ENCODE assay signal across 17 cellular contexts in genomic region chr1:167425482-167425881, GRCh38.
A peak's percentile ranks its signal among the peaks of the same experiment; 100 is the strongest.
DNase-seq lines count a peak whose midpoint lies in the region; ATAC-seq and TF ChIP-seq lines count a peak whose summit lies in the region.
"Had no signal": no experiment of that assay in that cellular context is flagged by ENCODE, and none has a peak within 500 bp of the region (broad histone marks: within the 10 kb centered on the region; RNA-seq: fewer than 3 reads in every experiment).

No MANE protein-coding gene starts in this region.

- H3K36me3 Mint-ChIP-seq in activated T-cell treated with anti-CD3 and anti-CD28 coated beads, Interleukin-2, amount 50 U/mL, for 24 hours (ENCODE audit: low read depth) = peaks cover 24% of the 10 kb centered on the region
- H3K36me3 Mint-ChIP-seq in GM23338 (ENCODE audit: low read depth) (peaks cover under 1% of the 10 kb centered on the region; the same call in 2 of the 3 replicates), natural killer cell (peaks cover 7% of the 10 kb centered on the region), endothelial cell (ENCODE audit: low read depth, unreplicated experiment) (no peaks in the 10 kb centered on the region)

- no peak overlapping the region for H3K27ac ChIP-seq in GM23338 (ENCODE audit: low read depth)
- H3K27ac ChIP-seq: 22Rv1, HL-60, PC-9 had no signal

- TF ChIP-seq CTCF in GM23338 (conservative IDR thresholded peaks at IDR 0.05; ENCODE audit: low read depth in 2 of 2) (no peak), natural killer cell (IDR thresholded peaks at IDR 0.05) (no peak), endothelial cell (IDR thresholded peaks at IDR 0.05; ENCODE audit: unreplicated experiment) (no peak)

- H3K36me3 ChIP-seq in GM23338 (ENCODE audit: insufficient read depth) (no peaks in the 10 kb centered on the region), iPS-15b (ENCODE audit: control insufficient read depth, insufficient read depth, low read length) (no peaks in the 10 kb centered on the region)

- no peaks in the 10 kb centered on the region for H3K9me3 ChIP-seq in iPS-15b (ENCODE audit: control insufficient read depth, insufficient read depth, low read length)

- H3K27me3 ChIP-seq in GM23338 (ENCODE audit: insufficient read depth) (no peaks in the 10 kb centered on the region), iPS-15b (ENCODE audit: control insufficient read depth, insufficient read depth, low read length) (no peaks in the 10 kb centered on the region)

- no peak overlapping the region for H2AFZ ChIP-seq in GM23338
- H2AFZ ChIP-seq: PC-9 had no signal

- ATAC-seq in GM23338 (peak; percentile 73), natural killer cell (no peak), GM18868 (IDR thresholded peaks at IDR 0.05; ENCODE audit: unreplicated experiment) (no peak)
- ATAC-seq: K562 had no signal

- no peaks in the 10 kb centered on the region for H3K9me3 Mint-ChIP-seq in activated T-cell treated with anti-CD3 and anti-CD28 coated beads, Interleukin-2, amount 50 U/mL, for 24 hours
- H3K9me3 Mint-ChIP-seq in GM23338 (no peaks in the 10 kb centered on the region), natural killer cell (no peaks in the 10 kb centered on the region), endothelial cell (ENCODE audit: unreplicated experiment) (no peaks in the 10 kb centered on the region)

- peak overlapping the region; percentile 29 for H3K9ac ChIP-seq in iPS-15b (ENCODE audit: low read depth, low read length)

- no peak for DNase-seq in activated T-cell treated with anti-CD3 and anti-CD28 coated beads, Interleukin-2, amount 50 U/mL, for 24 hours
- DNase-seq in activated T-cell treated with anti-CD3 and anti-CD28 coated beads, Interleukin-2, amount 50 U/mL, for 1 hour = no peak
- DNase-seq in GM23338 (ENCODE audit: low spot score) (peak; percentile 45), natural killer cell (no peak), DMS 273 (lab: John Stamatoyannopoulos, UW; ENCODE audit: unreplicated experiment) (no peak), endothelial cell (ENCODE audit: low spot score) (no peak)
- DNase-seq: DMS79 treated with DMSO at 0.1 percent for 48 hours, GOT3, NCI-H1092, NCI-H1694, NCI-H446, PC-9 had no signal

- H3K9me2 ChIP-seq in GM23338 (ENCODE audit: insufficient read depth) = no peaks in the 10 kb centered on the region

- H3K4me3 Mint-ChIP-seq in activated T-cell treated with anti-CD3 and anti-CD28 coated beads, Interleukin-2, amount 50 U/mL, for 24 hours = no peak overlapping the region
- peak overlapping the region; percentile 40; the same call in 2 of the 3 replicates for H3K4me3 Mint-ChIP-seq in GM23338
- H3K4me3 Mint-ChIP-seq in natural killer cell = no peak overlapping the region
- no peak overlapping the region for H3K4me3 Mint-ChIP-seq in endothelial cell (ENCODE audit: unreplicated experiment)

- no peaks in the 10 kb centered on the region for H3K27me3 Mint-ChIP-seq in activated T-cell treated with anti-CD3 and anti-CD28 coated beads, Interleukin-2, amount 50 U/mL, for 24 hours
- H3K27me3 Mint-ChIP-seq in GM23338 (ENCODE audit: insufficient read depth, low read depth, poor library complexity) (peaks cover 14% of the 10 kb centered on the region), natural killer cell (ENCODE audit: low read depth in 2 of 2) (no peaks in the 10 kb centered on the region), endothelial cell (ENCODE audit: unreplicated experiment) (peaks cover 2% of the 10 kb centered on the region)

- H4K20me1 ChIP-seq in GM23338 (replicated peaks; ENCODE audit: insufficient read depth) = no peaks in the 10 kb centered on the region; the same call in 1 of the 2 replicates

- peaks cover 29% of the 10 kb centered on the region for H3K4me1 Mint-ChIP-seq in activated T-cell treated with anti-CD3 and anti-CD28 coated beads, Interleukin-2, amount 50 U/mL, for 24 hours (ENCODE audit: low read depth)
- peaks cover 81% of the 10 kb centered on the region for H3K4me1 Mint-ChIP-seq in GM23338
- H3K4me1 Mint-ChIP-seq in natural killer cell = peaks cover 57 to 67% of the 10 kb centered on the region in 2 donors
- peaks cover 10% of the 10 kb centered on the region for H3K4me1 Mint-ChIP-seq in endothelial cell (ENCODE audit: unreplicated experiment)

- peak overlapping the region; percentile 38 for H3K27ac Mint-ChIP-seq in activated T-cell treated with anti-CD3 and anti-CD28 coated beads, Interleukin-2, amount 50 U/mL, for 24 hours
- H3K27ac Mint-ChIP-seq in GM23338 (peak overlapping the region; percentile 77), natural killer cell (peak overlapping the region; percentile 91 to 100), endothelial cell (ENCODE audit: unreplicated experiment) (no peak overlapping the region)

- intact Hi-C loops in natural killer cell (cut with micrococcal nuclease) = no loop called here

- peaks cover 7% of the 10 kb centered on the region; the same call in 1 of the 2 replicates for H3F3A ChIP-seq in GM23338 (replicated peaks; ENCODE audit: low read depth)

- no peak overlapping the region for H3K4me3 ChIP-seq in GM23338
- H3K4me3 ChIP-seq in iPS-15b (ENCODE audit: low read depth, low read length) = no peak overlapping the region
- H3K4me3 ChIP-seq: K562, PC-9 had no signal

- H3K79me2 ChIP-seq in GM23338 (replicated peaks; ENCODE audit: insufficient read depth) = no peaks in the 10 kb centered on the region

- H3K4me2 ChIP-seq in GM23338 = peak overlapping the region; percentile 62
- H3K4me2 ChIP-seq: PC-9 had no signal

- H3K4me1 ChIP-seq in GM23338 (ENCODE audit: insufficient read depth) (peaks cover 60% of the 10 kb centered on the region), iPS-15b (ENCODE audit: control insufficient read depth, insufficient read depth, low read length) (peaks cover 37% of the 10 kb centered on the region)

TF ChIP-seq in GM23338, 12 proteins besides CTCF, POLR2A, EP300 and RAD21:
- no peak for TF ChIP-seq ZNF114 (CRISPR knock-in tag; IDR thresholded peaks at IDR 0.05)
